27 cellular contexts compared by ENCODE assay signal in genomic region chr7:124690840-124691239, GRCh38.
"Had no signal": no experiment of that assay in that cellular context is flagged by ENCODE, and none has a peak within 500 bp of the region (broad histone marks: within the 10 kb centered on the region; RNA-seq: fewer than 3 reads in every experiment).

No MANE protein-coding gene starts in this region.

- H3K9me3 ChIP-seq: stomach, suprapubic skin, testis, thoracic aorta, thyroid gland, tibial artery, tibial nerve, transverse colon, upper lobe of left lung, upper lobe of right lung, uterus, vagina had no signal

- H3K27ac Mint-ChIP-seq: stimulated activated effector memory CD8-positive, alpha-beta T cell treated with anti-CD3 and anti-CD28 coated beads, Interleukin-12 subunit alpha, Interleukin-12 subunit beta, amount 100 ng/mL, for 72 hours; stimulated activated memory B cell treated with anti-CD40 and anti-IgM and Interleukin-4, amounts not matched to agents 10 μg/mL and 1 μg/mL and 100 μg/mL, for 72 hours; stimulated activated naive B cell treated with anti-CD40 and anti-IgM and Interleukin-4, amounts not matched to agents 10 μg/mL and 1 μg/mL and 100 μg/mL, for 72 hours; stimulated activated naive CD8-positive, alpha-beta T cell treated with anti-CD3 and anti-CD28 coated beads, Interleukin-15, amount 100 ng/mL, for 72 hours; stimulated activated naive CD8-positive, alpha-beta T cell treated with anti-CD3 and anti-CD28 coated beads, Interleukin-15, Interleukin-2, amounts not matched to agents 100 ng/mL and 50 ng/mL, for 24 hours; type B pancreatic cell had no signal

- H3K27me3 Mint-ChIP-seq: stimulated activated memory B cell treated with anti-CD40 and anti-IgM and Interleukin-4, amounts not matched to agents 10 μg/mL and 1 μg/mL and 100 μg/mL, for 72 hours; stimulated activated naive B cell treated with anti-CD40 and anti-IgM and Interleukin-4, amounts not matched to agents 10 μg/mL and 1 μg/mL and 100 μg/mL, for 72 hours; stimulated activated naive CD8-positive, alpha-beta T cell treated with anti-CD3 and anti-CD28 coated beads, Interleukin-15, amount 100 ng/mL, for 72 hours; stimulated activated naive CD8-positive, alpha-beta T cell treated with anti-CD3 and anti-CD28 coated beads, Interleukin-15, Interleukin-2, amounts not matched to agents 100 ng/mL and 50 ng/mL, for 24 hours; type B pancreatic cell had no signal

- H3K27me3 ChIP-seq: stomach, suprapubic skin, testis, thyroid gland, tibial artery, tibial nerve, transverse colon, upper lobe of left lung, upper lobe of right lung, uterus, vagina had no signal

- H3K36me3 Mint-ChIP-seq: stimulated activated effector memory CD8-positive, alpha-beta T cell treated with anti-CD3 and anti-CD28 coated beads, Interleukin-12 subunit alpha, Interleukin-12 subunit beta, amount 100 ng/mL, for 72 hours; stimulated activated memory B cell treated with anti-CD40 and anti-IgM and Interleukin-4, amounts not matched to agents 10 μg/mL and 1 μg/mL and 100 μg/mL, for 72 hours; stimulated activated naive B cell treated with anti-CD40 and anti-IgM and Interleukin-4, amounts not matched to agents 10 μg/mL and 1 μg/mL and 100 μg/mL, for 72 hours; type B pancreatic cell had no signal

- H3K4me3 ChIP-seq: stomach, suprapubic skin, testis, thoracic aorta, thyroid gland, tibial artery, tibial nerve, transverse colon, upper lobe of left lung, upper lobe of right lung, uterus, vagina had no signal

- H3K27ac ChIP-seq: stomach, suprapubic skin, testis, thoracic aorta, thyroid gland, tibial artery, tibial nerve, transverse colon, upper lobe of left lung, upper lobe of right lung, uterus, vagina had no signal

- H3K4me1 Mint-ChIP-seq: stimulated activated effector memory CD8-positive, alpha-beta T cell treated with anti-CD3 and anti-CD28 coated beads, Interleukin-12 subunit alpha, Interleukin-12 subunit beta, amount 100 ng/mL, for 72 hours; stimulated activated memory B cell treated with anti-CD40 and anti-IgM and Interleukin-4, amounts not matched to agents 10 μg/mL and 1 μg/mL and 100 μg/mL, for 72 hours; stimulated activated naive B cell treated with anti-CD40 and anti-IgM and Interleukin-4, amounts not matched to agents 10 μg/mL and 1 μg/mL and 100 μg/mL, for 72 hours; stimulated activated naive CD8-positive, alpha-beta T cell treated with anti-CD3 and anti-CD28 coated beads, Interleukin-15, amount 100 ng/mL, for 72 hours had no signal

- H3K9me3 Mint-ChIP-seq: stimulated activated naive CD8-positive, alpha-beta T cell treated with anti-CD3 and anti-CD28 coated beads, Interleukin-15, amount 100 ng/mL, for 72 hours had no signal

- DNase-seq: stimulated activated CD4-positive, alpha-beta T cell treated with anti-CD3 and anti-CD28 coated beads, Interleukin-2, amount 100 ng/mL, for 48 hours; stimulated activated CD4-positive, alpha-beta T cell treated with anti-CD3 and anti-CD28 coated beads, Interleukin-4, amount 100 ng/mL, for 1 hour; stimulated activated CD4-positive, alpha-beta T cell treated with anti-CD3 and anti-CD28 coated beads, Interleukin-4, amount 100 ng/mL, for 24 hours; stimulated activated CD4-positive, alpha-beta T cell treated with anti-CD3 and anti-CD28 coated beads, Interleukin-4, amount 100 ng/mL, for 4 hours; stimulated activated CD8-positive, alpha-beta memory T cell treated with anti-CD3 and anti-CD28 coated beads, Interleukin-4, amount 100 ng/mL, for 48 hours; stimulated activated naive B cell treated with anti-CD40 and anti-IgM and Interleukin-4, amounts not matched to agents 10 μg/mL and 1 μg/mL and 100 μg/mL, for 72 hours; stimulated activated naive CD4-positive, alpha-beta T cell; stimulated activated naive CD4-positive, alpha-beta T cell treated with Interleukin-2 at 50 U/mL for 16 hours; stimulated activated naive CD8-positive, alpha-beta T cell treated with anti-CD3 and anti-CD28 coated beads, Interleukin-15, amount 100 ng/mL, for 72 hours; stimulated activated naive CD8-positive, alpha-beta T cell treated with anti-CD3 and anti-CD28 coated beads, Interleukin-15, Interleukin-2, amounts not matched to agents 100 U/mL and 50 U/mL, for 24 hours; stomach; substantia nigra; testis; thyroid gland; tibial artery; transverse colon; upper lobe of left lung; upper lobe of right lung; uterus had no signal

- H3K36me3 ChIP-seq: stomach, suprapubic skin, thoracic aorta, thyroid gland, tibial artery, tibial nerve, transverse colon, upper lobe of left lung, upper lobe of right lung, uterus, vagina had no signal

- H3K4me3 Mint-ChIP-seq: stimulated activated effector memory CD8-positive, alpha-beta T cell treated with anti-CD3 and anti-CD28 coated beads, Interleukin-12 subunit alpha, Interleukin-12 subunit beta, amount 100 ng/mL, for 72 hours; stimulated activated memory B cell treated with anti-CD40 and anti-IgM and Interleukin-4, amounts not matched to agents 10 μg/mL and 1 μg/mL and 100 μg/mL, for 72 hours; stimulated activated naive B cell treated with anti-CD40 and anti-IgM and Interleukin-4, amounts not matched to agents 10 μg/mL and 1 μg/mL and 100 μg/mL, for 72 hours; stimulated activated naive CD8-positive, alpha-beta T cell treated with anti-CD3 and anti-CD28 coated beads, Interleukin-15, amount 100 ng/mL, for 72 hours; stimulated activated naive CD8-positive, alpha-beta T cell treated with anti-CD3 and anti-CD28 coated beads, Interleukin-15, Interleukin-2, amounts not matched to agents 100 ng/mL and 50 ng/mL, for 24 hours; type B pancreatic cell had no signal

- H3K4me1 ChIP-seq: stomach, suprapubic skin, thyroid gland, tibial artery, tibial nerve, transverse colon, upper lobe of left lung, upper lobe of right lung, uterus, vagina had no signal

- ATAC-seq: stimulated activated effector memory CD8-positive, alpha-beta T cell treated with anti-CD3 and anti-CD28 coated beads, Interleukin-12 subunit alpha, Interleukin-12 subunit beta, amount 100 ng/mL, for 72 hours; stimulated activated memory B cell treated with anti-CD40 and anti-IgM and Interleukin-4, amounts not matched to agents 10 μg/mL and 1 μg/mL and 100 μg/mL, for 72 hours; stimulated activated naive B cell treated with anti-CD40 and anti-IgM and Interleukin-4, amounts not matched to agents 10 μg/mL and 1 μg/mL and 100 μg/mL, for 72 hours; stimulated activated naive CD8-positive, alpha-beta T cell treated with anti-CD3 and anti-CD28 coated beads, Interleukin-15, amount 100 ng/mL, for 72 hours; stimulated activated naive CD8-positive, alpha-beta T cell treated with anti-CD3 and anti-CD28 coated beads, Interleukin-15, Interleukin-2, amounts not matched to agents 100 U/mL and 50 U/mL, for 24 hours; upper lobe of right lung had no signal
